ENCODE assay signal across 27 cellular contexts in the genomic region with DNA sequence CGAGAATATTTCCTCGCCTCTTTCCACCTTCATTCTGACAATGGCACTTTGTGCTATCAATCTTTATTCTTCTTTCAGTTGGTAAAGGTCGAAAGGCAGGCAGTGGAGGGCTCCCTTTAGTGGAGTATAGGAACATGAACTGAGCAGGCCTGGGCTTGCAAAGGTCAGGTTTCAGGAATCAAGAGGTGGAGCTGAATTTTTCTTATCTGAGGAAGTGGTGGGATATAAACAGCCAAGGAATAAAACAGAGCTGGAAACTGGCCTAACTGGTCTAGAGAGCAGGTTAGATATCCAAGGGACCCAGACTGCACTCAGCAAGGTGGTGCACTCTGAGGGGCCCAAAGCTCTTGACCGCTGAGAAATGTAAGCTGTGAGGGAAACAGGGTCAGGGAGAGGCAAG.
DNase-seq lines count a peak whose midpoint lies in the region; ATAC-seq and TF ChIP-seq lines count a peak whose summit lies in the region.
"Had no signal": no experiment of that assay in that cellular context is flagged by ENCODE, and none has a peak within 500 bp of the region (broad histone marks: within the 10 kb centered on the region; RNA-seq: fewer than 3 reads in every experiment).

No MANE protein-coding gene starts in this region.

- ATAC-seq in left lung (peak; percentile 13), HG03571 (IDR thresholded peaks at IDR 0.05; ENCODE audit: unreplicated experiment) (no peak), GM18867 (IDR thresholded peaks at IDR 0.05; ENCODE audit: unreplicated experiment) (no peak), HG03045 (IDR thresholded peaks at IDR 0.05; ENCODE audit: unreplicated experiment) (no peak)
- ATAC-seq: A549; activated CD8-positive, alpha-beta T cell treated with anti-CD3 and anti-CD28 coated beads, Interleukin-2, amount 10 ng/mL, durations not matched to agents 7 days and 5 days; body of pancreas; effector memory CD8-positive, alpha-beta T cell; upper lobe of right lung had no signal

- H3K9me3 ChIP-seq in cardiac muscle cell (ENCODE audit: low read depth): no peaks in the 10 kb centered on the region
- H3K9me3 ChIP-seq in left lung: no peaks in the 10 kb centered on the region
- H3K9me3 ChIP-seq: A549, body of pancreas, upper lobe of right lung had no signal

- TF ChIP-seq CTCF in cardiac muscle cell (IDR thresholded peaks at IDR 0.05; ENCODE audit: low read depth, low read length) (no peak), left lung (IDR thresholded peaks at IDR 0.05) (no peak)

- no peak overlapping the region for H3K4me3 Mint-ChIP-seq in dendritic cell treated with granulocyte-macrophage colony-stimulating factor and Interleukin-4, amounts not matched to agents 40 ng/mL and 50 ng/mL, for 4 days
- H3K4me3 Mint-ChIP-seq: activated CD8-positive, alpha-beta T cell treated with anti-CD3 and anti-CD28 coated beads, Interleukin-2, amount 10 ng/mL, durations not matched to agents 7 days and 5 days; B cell; effector memory CD8-positive, alpha-beta T cell; memory B cell had no signal

- intact Hi-C loops in cardiac septum (cut with DNase I) (no loop called here), left lung (cut with DNase I) (no loop called here), posterior cingulate gyrus (cut with DNase I) (no loop called here)
- intact Hi-C loops in dendritic cell treated with granulocyte-macrophage colony-stimulating factor and Interleukin-4, amounts not matched to agents 40 ng/mL and 50 ng/mL, for 4 days (cut with micrococcal nuclease): loop anchor here (10.0 kb wide), 1 partner anchor 203 kb away; no protein-coding TSS in a partner anchor

- H3K4me1 Mint-ChIP-seq in dendritic cell treated with granulocyte-macrophage colony-stimulating factor and Interleukin-4, amounts not matched to agents 40 ng/mL and 50 ng/mL, for 4 days (ENCODE audit: low read depth): peaks cover 10% of the 10 kb centered on the region
- H3K4me1 Mint-ChIP-seq: B cell, memory B cell had no signal

- H3K27ac ChIP-seq in cardiac muscle cell: peak overlapping the region; percentile 37
- H3K27ac ChIP-seq in left lung: no peak overlapping the region
- H3K27ac ChIP-seq: A549, body of pancreas, upper lobe of right lung had no signal

- no peaks in the 10 kb centered on the region for H3K36me3 ChIP-seq in cardiac muscle cell
- H3K36me3 ChIP-seq in left lung: no peaks in the 10 kb centered on the region
- H3K36me3 ChIP-seq: upper lobe of right lung had no signal

- no peaks in the 10 kb centered on the region for H3K27me3 Mint-ChIP-seq in dendritic cell treated with granulocyte-macrophage colony-stimulating factor and Interleukin-4, amounts not matched to agents 40 ng/mL and 50 ng/mL, for 4 days
- H3K27me3 Mint-ChIP-seq: B cell; effector memory CD8-positive, alpha-beta T cell; memory B cell had no signal

- H3K27me3 ChIP-seq in cardiac muscle cell (no peaks in the 10 kb centered on the region), left lung (no peaks in the 10 kb centered on the region)
- H3K27me3 ChIP-seq: body of pancreas, upper lobe of right lung had no signal

- peaks cover 65% of the 10 kb centered on the region for H3K36me3 Mint-ChIP-seq in dendritic cell treated with granulocyte-macrophage colony-stimulating factor and Interleukin-4, amounts not matched to agents 40 ng/mL and 50 ng/mL, for 4 days (ENCODE audit: low read depth)
- H3K36me3 Mint-ChIP-seq: memory B cell had no signal

- H3K4me1 ChIP-seq in cardiac muscle cell (ENCODE audit: low read depth) (peaks cover 11% of the 10 kb centered on the region), left lung (no peaks in the 10 kb centered on the region)
- H3K4me1 ChIP-seq: body of pancreas had no signal

- peak overlapping the region; percentile 17 for H3K27ac Mint-ChIP-seq in dendritic cell treated with granulocyte-macrophage colony-stimulating factor and Interleukin-4, amounts not matched to agents 40 ng/mL and 50 ng/mL, for 4 days
- H3K27ac Mint-ChIP-seq: activated CD8-positive, alpha-beta T cell treated with anti-CD3 and anti-CD28 coated beads, Interleukin-2, amount 10 ng/mL, durations not matched to agents 7 days and 5 days; B cell; effector memory CD8-positive, alpha-beta T cell; memory B cell had no signal

- no peak overlapping the region for H3K4me3 ChIP-seq in cardiac muscle cell
- no peak overlapping the region for H3K4me3 ChIP-seq in left lung
- H3K4me3 ChIP-seq: A549, body of pancreas, upper lobe of right lung had no signal

- no peaks in the 10 kb centered on the region for H3K9me3 Mint-ChIP-seq in dendritic cell treated with granulocyte-macrophage colony-stimulating factor and Interleukin-4, amounts not matched to agents 40 ng/mL and 50 ng/mL, for 4 days

- DNase-seq in cardiac muscle cell (ENCODE audit: low read depth in 1 of 2, low spot score in 1 of 2) (peak in 1 of 2 donors; percentile 30), cardiac septum (ENCODE audit: low spot score) (no peak), left lung (no peak), posterior cingulate gyrus (no peak)
- DNase-seq: activated CD4-positive, alpha-beta T cell treated with anti-CD3 and anti-CD28 coated beads for 1 hour; activated CD8-positive, alpha-beta T cell treated with anti-CD3 and anti-CD28 coated beads, Interleukin-2, amount 10 ng/mL, durations not matched to agents 7 days and 5 days; activated gamma-delta T cell treated with Interleukin-2 at 50 U/mL for 16 hours; activated T-cell treated with anti-CD3 and anti-CD28 coated beads for 4 hours; body of pancreas; DMS79 treated with DMSO at 0.1 percent for 48 hours; effector memory CD8-positive, alpha-beta T cell; GOT3; Kasumi-1; kidney glomerular epithelial cell; NCI-H1048; NCI-H2029; NCI-H345; nucleus accumbens; Right ventricle myocardium superior; upper lobe of right lung had no signal
